8 cellular contexts compared by ENCODE assay signal in genomic region chr19:38095411-38096308, GRCh38.
A peak's percentile ranks its signal among the peaks of the same experiment; 100 is the strongest.
DNase-seq lines count a peak whose midpoint lies in the region; ATAC-seq, FAIRE-seq and TF ChIP-seq lines count a peak whose summit lies in the region.

No MANE protein-coding gene starts in this region.

- H3K36me3 Mint-ChIP-seq in naive B cell: peaks cover 16 to 17% of the 10 kb centered on the region in 2 donors

- no peaks in the 10 kb centered on the region for H3K27me3 Mint-ChIP-seq in naive B cell

- TF ChIP-seq POLR2A in erythroblast (IDR thresholded peaks at IDR 0.05; ENCODE audit: low read length): no peak

- ATAC-seq in naive B cell (ENCODE audit: low read depth in 2 of 2) (peak; percentile 70 to 86), GM21825 (IDR thresholded peaks at IDR 0.05; ENCODE audit: unreplicated experiment) (no peak)

- H3K9me3 Mint-ChIP-seq in naive B cell: peaks cover 0 to 1% (median 0%) of the 10 kb centered on the region in 7 donors

- peak overlapping the region; percentile 60 to 95 (median 82) for H3K27ac Mint-ChIP-seq in naive B cell

- H3K4me1 Mint-ChIP-seq in naive B cell: peaks cover 17 to 25% (median 22%) of the 10 kb centered on the region in 3 donors

- DNase-seq in CD1c-positive myeloid dendritic cell (ENCODE audit: extremely low spot score): peak; percentile 65
- peak; percentile 72 for DNase-seq in HTR-8/SVneo (ENCODE audit: insufficient read length, low spot score)
- peak; percentile 27 for DNase-seq in NOMO-1 treated with dmso at 0.1 percent for 144 hours (lab: John Stamatoyannopoulos, UW; ENCODE audit: unreplicated experiment)
- peak; percentile 69 for DNase-seq in activated CD8-positive, alpha-beta memory T cell treated with anti-CD3 and anti-CD28 coated beads, Interleukin-2, amount 50 U/mL, for 48 hours
- peak; percentile 52 to 65 for DNase-seq in erythroblast (lab: John Stamatoyannopoulos, UW)
- peak; percentile 55 for DNase-seq in naive B cell
- peak; percentile 4 to 46 (median 15) for DNase-seq in stimulated activated naive CD4-positive, alpha-beta T cell (lab: John Stamatoyannopoulos, UW)

- H3K4me3 Mint-ChIP-seq in naive B cell: peak overlapping the region in 3 of 8 donors; percentile 9 to 26 (median 26)

- peak; percentile 13 for FAIRE-seq in HTR-8/SVneo (lab: Jason Lieb, UNC)

Comparison
In these comparisons a context has a peak if more than half of its experiments do, and no peak if none do; other contexts are left out.
1. DNase-seq: peak in every context shown above with its lines; median percentile 72 in HTR-8/SVneo; 69 in activated CD8-positive, alpha-beta memory T cell treated with anti-CD3 and anti-CD28 coated beads, Interleukin-2, amount 50 U/mL, for 48 hours; 65 in CD1c-positive myeloid dendritic cell; 58 in erythroblast; 55 in naive B cell; 27 in NOMO-1 treated with dmso at 0.1 percent for 144 hours; 15 in stimulated activated naive CD4-positive, alpha-beta T cell.